Comparison of ENCODE assay signal across 15 cellular contexts in the genomic region with DNA sequence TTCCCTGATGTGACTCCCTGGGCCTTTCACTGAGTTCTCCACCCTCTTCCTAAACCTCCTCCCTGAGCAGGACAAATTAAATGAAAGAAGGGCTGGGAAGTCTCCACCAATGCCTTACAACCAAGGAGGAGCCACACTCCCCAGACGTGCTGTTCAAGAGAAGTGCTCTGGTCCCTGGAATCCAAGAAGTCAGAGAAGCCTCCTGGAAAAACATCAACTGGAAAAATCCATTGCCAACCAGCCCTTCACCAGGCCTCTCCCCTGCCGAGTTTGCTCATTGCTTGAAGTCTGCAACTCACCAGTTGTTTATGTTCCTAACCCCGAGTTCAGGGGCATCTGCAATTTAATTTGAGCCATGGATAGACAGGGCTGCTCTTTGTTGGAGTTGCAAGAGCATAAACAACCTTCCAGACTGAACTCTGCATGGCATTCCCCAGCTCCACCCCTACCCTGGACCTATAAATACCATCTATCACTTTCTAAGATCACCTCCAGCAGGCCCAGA.
"Had no signal": no experiment of that assay in that cellular context is flagged by ENCODE, and none has a peak within 500 bp of the region (broad histone marks: within the 10 kb centered on the region; RNA-seq: fewer than 3 reads in every experiment).

No MANE protein-coding gene starts in this region.

- H3K4me3 ChIP-seq: ovary, right lobe of liver, stomach, thoracic aorta, uterus had no signal

- H3K36me3 ChIP-seq: neutrophil, ovary, right lobe of liver, stomach, thoracic aorta, uterus had no signal

- H3K4me1 ChIP-seq: foreskin keratinocyte, right lobe of liver, uterus had no signal

- H3K9me3 ChIP-seq: neutrophil, ovary, right lobe of liver, stomach, thoracic aorta, uterus had no signal

- H3K27ac ChIP-seq: foreskin keratinocyte, neutrophil, ovary, right lobe of liver, stomach, thoracic aorta, uterus had no signal

- DNase-seq: central memory CD4-positive, alpha-beta T cell; effector memory CD8-positive, alpha-beta T cell; foreskin keratinocyte; left colon; naive thymus-derived CD4-positive, alpha-beta T cell; ovary; right lobe of liver; stimulated activated CD4-positive, alpha-beta T cell treated with anti-CD3 and anti-CD28 coated beads, Interleukin-2, amount 100 ng/mL, for 24 hours; stimulated activated naive CD4-positive, alpha-beta T cell; stomach; substantia nigra; trophoblast cell; uterus had no signal

- H3K27me3 ChIP-seq: foreskin keratinocyte, ovary, right lobe of liver, uterus had no signal
